ENCODE assay signal across 21 cellular contexts in genomic region chr6:125022391-125022989, GRCh38.
DNase-seq lines count a peak whose midpoint lies in the region; ATAC-seq and TF ChIP-seq lines count a peak whose summit lies in the region.
"Had no signal": no experiment of that assay in that cellular context is flagged by ENCODE, and none has a peak within 500 bp of the region (broad histone marks: within the 10 kb centered on the region; RNA-seq: fewer than 3 reads in every experiment).

No MANE protein-coding gene starts in this region.

- H3F3A ChIP-seq in neural progenitor cell (ENCODE audit: low read depth), result no peaks in the 10 kb centered on the region

- no peak overlapping the region for H4K5ac ChIP-seq in H9 (ENCODE audit: insufficient read length, low read depth, low read length)

- H3K27me3 ChIP-seq in H9 (ENCODE audit: insufficient read depth, low read length) (no peaks in the 10 kb centered on the region), neural progenitor cell (no peaks in the 10 kb centered on the region)
- H3K27me3 ChIP-seq: body of pancreas, hepatocyte, upper lobe of left lung had no signal

- DNase-seq in H9 (no peak), SK-N-DZ (ENCODE audit: low spot score) (peak; percentile 6), fibroblast of peridontal ligament (ENCODE audit: extremely low read depth) (peak; percentile 21), neural progenitor cell (ENCODE audit: low spot score) (peak; percentile 13), DMS 273 treated with DMSO at 0.1 percent for 48 hours (lab: John Stamatoyannopoulos, UW) (no peak), cerebellum (ENCODE audit: low spot score) (no peak)
- DNase-seq: activated B cell treated with CpG ODN at 0.5 μM for 24 hours; activated CD4-positive, alpha-beta T cell treated with anti-CD3 and anti-CD28 coated beads, Interleukin-2, amount 50 U/mL, for 48 hours; activated effector memory CD4-positive, alpha-beta T cell treated with Interleukin-2 at 50 U/mL for 16 hours; GOT3; immature natural killer cell; NCI-H1417 treated with DMSO at 0.1 percent for 48 hours; NCI-H524 treated with DMSO at 0.1 percent for 48 hours; nucleus accumbens; upper lobe of left lung had no signal

- TF ChIP-seq CTCF in H9 (conservative IDR thresholded peaks at IDR 0.05) (no peak), neural progenitor cell (IDR thresholded peaks at IDR 0.05) (no peak)

- H3K23ac ChIP-seq in H9 (ENCODE audit: insufficient read length, low read depth, low read length), result no peak overlapping the region

- H2BK5ac ChIP-seq in H9 (ENCODE audit: insufficient read length, low read length), result no peak overlapping the region

- H3K36me3 ChIP-seq in neural progenitor cell, result no peaks in the 10 kb centered on the region
- H3K36me3 ChIP-seq: upper lobe of left lung had no signal

- no peak overlapping the region for H3K56ac ChIP-seq in H9 (ENCODE audit: insufficient read length, low read depth, low read length)

- 100% methylated on average over 1 of the region's 1 CpG for WGBS in H9 (ENCODE audit: extremely low coverage, insufficient read length, low lambda C conversion rate)

- no peaks in the 10 kb centered on the region for H3K9me3 ChIP-seq in H9 (ENCODE audit: control insufficient read depth, low read depth, low read length)
- H3K9me3 ChIP-seq in neural progenitor cell (ENCODE audit: low read depth), result no peaks in the 10 kb centered on the region
- H3K9me3 ChIP-seq: body of pancreas, upper lobe of left lung had no signal

- peak overlapping the region; percentile 50 for H2BK12ac ChIP-seq in H9 (ENCODE audit: insufficient read length, low read depth, low read length)

- no peak overlapping the region for H2BK15ac ChIP-seq in H9 (ENCODE audit: low read depth, low read length)

- H3K27me3 Mint-ChIP-seq in H9 (ENCODE audit: low read depth), result no peaks in the 10 kb centered on the region
- H3K27me3 Mint-ChIP-seq in neural progenitor cell (ENCODE audit: insufficient read depth, low read depth), result no peaks in the 10 kb centered on the region
- H3K27me3 Mint-ChIP-seq: activated B cell treated with CpG ODN at 0.5 μM for 24 hours had no signal

- H2AFZ ChIP-seq in H9 (ENCODE audit: low read length) (no peak overlapping the region), neural progenitor cell (replicated peaks) (no peak overlapping the region)
- H2AFZ ChIP-seq: hepatocyte had no signal

- H4K20me1 ChIP-seq in H9 (ENCODE audit: control insufficient read depth, insufficient read depth, insufficient read length), result no peaks in the 10 kb centered on the region
- peaks cover 5% of the 10 kb centered on the region for H4K20me1 ChIP-seq in neural progenitor cell (ENCODE audit: low read depth)

- no peak overlapping the region for H3K9ac ChIP-seq in H9 (ENCODE audit: extremely low read depth, insufficient read length, low read length)
- no peak overlapping the region for H3K9ac ChIP-seq in neural progenitor cell

- no peak overlapping the region for H3K18ac ChIP-seq in H9 (ENCODE audit: insufficient read length, low read depth, low read length)

- H3K36me3 Mint-ChIP-seq in H9 (ENCODE audit: insufficient read depth in 1 of 3, low read depth in 3 of 3) (no peaks in the 10 kb centered on the region), neural progenitor cell (no peaks in the 10 kb centered on the region)

- H3K79me2 ChIP-seq in H9 (ENCODE audit: insufficient read depth, low read length), result no peaks in the 10 kb centered on the region
- H3K79me2 ChIP-seq in neural progenitor cell (ENCODE audit: low read depth), result no peaks in the 10 kb centered on the region

- no peak overlapping the region for H3K27ac Mint-ChIP-seq in H9
- no peak overlapping the region for H3K27ac Mint-ChIP-seq in neural progenitor cell
- H3K27ac Mint-ChIP-seq: activated B cell treated with CpG ODN at 0.5 μM for 24 hours, CD14-positive monocyte, immature natural killer cell had no signal

- H3K4me3 Mint-ChIP-seq in H9 (no peak overlapping the region), neural progenitor cell (no peak overlapping the region)
- H3K4me3 Mint-ChIP-seq: activated B cell treated with CpG ODN at 0.5 μM for 24 hours, CD14-positive monocyte, immature natural killer cell had no signal

- no peak overlapping the region for H3K4ac ChIP-seq in H9 (ENCODE audit: low read depth, low read length)

- H3K4me2 ChIP-seq in H9 (ENCODE audit: insufficient read depth, insufficient read length, low read length) (no peak overlapping the region), neural progenitor cell (no peak overlapping the region)
- H3K4me2 ChIP-seq: hepatocyte had no signal

- H3K4me3 ChIP-seq in neural progenitor cell, result no peak overlapping the region
- H3K4me3 ChIP-seq: body of pancreas, hepatocyte, lung, upper lobe of left lung had no signal

- ATAC-seq in GM18907 (IDR thresholded peaks at IDR 0.05; ENCODE audit: unreplicated experiment) (no peak), GM19324 (IDR thresholded peaks at IDR 0.05; ENCODE audit: low FRiP score, unreplicated experiment) (no peak)
- ATAC-seq: body of pancreas had no signal

- peaks cover 28% of the 10 kb centered on the region in 2 experiments for H3K4me1 Mint-ChIP-seq in H9
- no peaks in the 10 kb centered on the region for H3K4me1 Mint-ChIP-seq in neural progenitor cell
- H3K4me1 Mint-ChIP-seq: activated B cell treated with CpG ODN at 0.5 μM for 24 hours, immature natural killer cell had no signal

- H3K79me1 ChIP-seq in H9 (ENCODE audit: insufficient read depth, low read depth, low read length, poor library complexity, severe bottlenecking), result no peaks in the 10 kb centered on the region

- H3K4me1 ChIP-seq in H9 (ENCODE audit: insufficient read depth, low read length) (peaks cover 10% of the 10 kb centered on the region; the same call in 1 of the 2 replicates), neural progenitor cell (peaks cover 9% of the 10 kb centered on the region)

- no peak overlapping the region for H4K8ac ChIP-seq in H9 (replicated peaks; ENCODE audit: insufficient read length, low read depth, low read length)

- H3T11ph ChIP-seq in H9 (ENCODE audit: low read length), result no peak overlapping the region

- no peak overlapping the region for H2BK120ac ChIP-seq in H9 (ENCODE audit: low read depth, low read length, poor library complexity, severe bottlenecking)

- no peak overlapping the region for H2BK20ac ChIP-seq in H9 (ENCODE audit: low read depth, low read length, poor library complexity, severe bottlenecking)

- H4K91ac ChIP-seq in H9 (ENCODE audit: insufficient read length, low read depth, low read length), result no peak overlapping the region

- H3K14ac ChIP-seq in H9 (ENCODE audit: insufficient read depth, low read length), result no peak overlapping the region

- H2AK5ac ChIP-seq in H9 (ENCODE audit: insufficient read length, low read length), result peak overlapping the region; percentile 61

- H3K9me3 Mint-ChIP-seq in H9, result no peaks in the 10 kb centered on the region
- no peaks in the 10 kb centered on the region for H3K9me3 Mint-ChIP-seq in neural progenitor cell
- H3K9me3 Mint-ChIP-seq: immature natural killer cell had no signal

- H3K27ac ChIP-seq in H9 (ENCODE audit: insufficient read length, low read depth, low read length), result no peak overlapping the region
- no peak overlapping the region for H3K27ac ChIP-seq in neural progenitor cell
- H3K27ac ChIP-seq: body of pancreas, hepatocyte, upper lobe of left lung had no signal

- no peaks in the 10 kb centered on the region for H3K23me2 ChIP-seq in H9 (ENCODE audit: insufficient read length, low read depth, low read length, poor library complexity, severe bottlenecking)

Comparison
In these comparisons a context has a peak if more than half of its experiments do, and no peak if none do; other contexts are left out.
1. DNase-seq: peak in SK-N-DZ (single experiment), fibroblast of peridontal ligament (single experiment) and neural progenitor cell (single experiment); none in H9 (single experiment), DMS 273 treated with DMSO at 0.1 percent for 48 hours (single experiment) and cerebellum (single experiment).